Comparison of ENCODE assay signal across 32 cellular contexts in genomic region chr12:43378448-43378847, GRCh38.
"Had no signal": no experiment of that assay in that cellular context is flagged by ENCODE, and none has a peak within 500 bp of the region (broad histone marks: within the 10 kb centered on the region; RNA-seq: fewer than 3 reads in every experiment).

No MANE protein-coding gene starts in this region.

- H3K27me3 ChIP-seq: adrenal gland, ascending aorta, body of pancreas, brain microvascular endothelial cell, breast epithelium, cardiac muscle cell had no signal

- FAIRE-seq: astrocyte, colon had no signal

- H3K36me3 ChIP-seq: adrenal gland, ascending aorta, brain microvascular endothelial cell, breast epithelium had no signal

- DNase-seq: activated effector memory CD4-positive, alpha-beta T cell treated with anti-CD3 and anti-CD28 coated beads, Interleukin-2, amount 50 U/mL, for 16 hours; activated effector memory CD4-positive, alpha-beta T cell treated with Interleukin-2 at 50 U/mL for 16 hours; activated gamma-delta T cell; activated gamma-delta T cell treated with Interleukin-2 at 50 U/mL for 16 hours; activated naive CD4-positive, alpha-beta T cell; activated naive CD4-positive, alpha-beta T cell treated with anti-CD3 and anti-CD28 coated beads for 36 hours; activated naive CD4-positive, alpha-beta T cell treated with anti-CD3 and anti-CD28 coated beads, Interleukin-2, amount 10 ng/mL, durations not matched to agents 7 days and 5 days; activated naive CD4-positive, alpha-beta T cell treated with anti-CD3 and anti-CD28 coated beads, Interleukin-2, amount 50 U/mL, for 16 hours; activated naive CD4-positive, alpha-beta T cell treated with Interleukin-2 at 50 U/mL for 16 hours; activated naive CD8-positive, alpha-beta T cell treated with anti-CD3 and anti-CD28 coated beads for 36 hours; activated naive CD8-positive, alpha-beta T cell treated with anti-CD3 and anti-CD28 coated beads, Interleukin-2, amount 10 ng/mL, durations not matched to agents 7 days and 5 days; activated naive CD8-positive, alpha-beta T cell treated with anti-CD3 and anti-CD28 coated beads, Interleukin-2, amount 50 U/mL, for 24 hours; activated T-cell treated with anti-CD3 and anti-CD28 coated beads, Interleukin-2, amount 50 U/mL, for 4 hours; activated T-cell treated with anti-CD3 and anti-CD28 coated beads, Interleukin-2, amount 50 U/mL, for 48 hours; activated T-cell treated with anti-CD3 and anti-CD28 coated beads, Interleukin-2, amount 50 U/mL, for 72 hours; adrenal gland; amniotic stem cell; amygdala; anterior cingulate cortex; aorta; body of pancreas; brain microvascular endothelial cell; caudate nucleus; central memory CD4-positive, alpha-beta T cell; cerebellar nuclear complex had no signal

- H3K27ac ChIP-seq: adrenal gland, ascending aorta, body of pancreas, brain microvascular endothelial cell, breast epithelium, cardiac muscle cell had no signal

- ATAC-seq: activated naive CD4-positive, alpha-beta T cell treated with anti-CD3 and anti-CD28 coated beads, Interleukin-2, amount 50 U/mL, for 72 hours; activated naive CD8-positive, alpha-beta T cell treated with anti-CD3 and anti-CD28 coated beads, Interleukin-2, amount 50 U/mL, for 24 hours; activated T-cell treated with anti-CD3 and anti-CD28 coated beads, Interleukin-2, amount 50 U/mL, for 4 hours; activated T-cell treated with anti-CD3 and anti-CD28 coated beads, Interleukin-2, amount 50 U/mL, for 72 hours; activated T-helper 17 cell treated with anti-CD3 and anti-CD28 coated beads, Interleukin-2, amount 50 U/mL, for 72 hours; body of pancreas had no signal

- H3K4me1 ChIP-seq: adrenal gland, ascending aorta, body of pancreas, breast epithelium had no signal

- H3K4me3 ChIP-seq: adrenal gland, ascending aorta, body of pancreas, breast epithelium, cardiac muscle cell had no signal

- H3K9me3 ChIP-seq: body of pancreas had no signal
